ENCODE assay signal across 27 cellular contexts in the genomic region with DNA sequence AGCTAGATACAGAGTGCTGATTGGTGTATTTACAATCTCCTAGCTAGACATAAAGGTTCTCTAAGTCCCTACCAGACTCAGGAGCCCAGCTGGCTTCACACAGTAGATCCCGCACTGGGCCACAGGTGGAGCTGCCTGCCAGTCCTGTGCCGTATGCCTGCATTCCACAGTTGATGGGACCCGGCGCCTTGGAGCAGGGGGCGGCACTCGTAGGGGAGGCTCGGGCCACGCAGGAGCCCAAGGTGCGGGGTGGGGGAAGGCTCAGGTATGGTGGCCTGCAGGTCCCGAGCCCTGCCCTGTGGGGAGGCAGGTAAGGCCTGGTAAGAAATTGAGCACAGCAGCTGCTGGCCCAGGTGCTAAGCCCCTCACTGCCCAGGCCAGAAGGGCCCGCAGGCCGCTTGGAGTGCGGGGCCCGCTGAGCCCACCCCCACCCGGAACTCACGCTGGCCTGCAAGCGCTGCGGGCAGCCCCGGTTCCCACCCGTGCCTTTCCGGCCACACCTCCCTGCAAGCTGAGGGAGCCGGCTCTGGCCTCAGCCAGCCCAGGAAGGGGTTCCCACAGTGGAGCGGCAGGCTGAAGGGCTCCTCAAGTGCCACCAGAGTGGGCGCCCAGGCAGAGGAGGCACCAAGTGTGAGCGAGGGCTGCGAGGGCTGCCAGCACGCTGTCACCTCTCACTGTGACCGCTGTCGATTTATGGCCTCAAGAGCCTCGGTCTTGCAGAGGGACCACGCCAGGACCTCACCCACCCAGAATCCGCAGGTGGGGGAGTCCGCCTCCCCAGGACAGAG.
"Had no signal": no experiment of that assay in that cellular context is flagged by ENCODE, and none has a peak within 500 bp of the region (broad histone marks: within the 10 kb centered on the region; RNA-seq: fewer than 3 reads in every experiment).

No MANE protein-coding gene starts in this region.

- H3K4me1 Mint-ChIP-seq: activated CD4-positive, alpha-beta T cell treated with anti-CD3 and anti-CD28 coated beads for 36 hours; activated CD4-positive, alpha-beta T cell treated with anti-CD3 and anti-CD28 coated beads, Interleukin-2, amount 10 ng/mL, durations not matched to agents 7 days and 5 days; activated naive CD4-positive, alpha-beta T cell treated with anti-CD3 and anti-CD28 coated beads, Interleukin-2, amount 10 ng/mL, durations not matched to agents 7 days and 5 days; activated naive CD8-positive, alpha-beta T cell treated with anti-CD3 and anti-CD28 coated beads, Interleukin-2, amount 50 U/mL, for 24 hours; brain had no signal

- H3K36me3 Mint-ChIP-seq: activated naive CD4-positive, alpha-beta T cell treated with anti-CD3 and anti-CD28 coated beads, Interleukin-2, amount 10 ng/mL, durations not matched to agents 7 days and 5 days; activated naive CD8-positive, alpha-beta T cell had no signal

- H3K9me3 Mint-ChIP-seq: activated naive CD8-positive, alpha-beta T cell treated with anti-CD3 and anti-CD28 coated beads, Interleukin-2, amount 50 U/mL, for 24 hours had no signal

- ATAC-seq: activated CD4-positive, alpha-beta T cell treated with anti-CD3 and anti-CD28 coated beads for 36 hours; activated CD4-positive, CD25-positive, alpha-beta regulatory T cell treated with anti-CD3 and anti-CD28 coated beads, Interleukin-2, amount 50 U/mL, for 24 hours; activated CD8-positive, alpha-beta T cell treated with anti-CD3 and anti-CD28 coated beads, Interleukin-2, amount 10 ng/mL, durations not matched to agents 7 days and 5 days; activated naive CD8-positive, alpha-beta T cell treated with anti-CD3 and anti-CD28 coated beads, Interleukin-2, amount 50 U/mL, for 24 hours; Panc1 had no signal

- H3K27me3 ChIP-seq: SJCRH30 had no signal

- H3K4me1 ChIP-seq: SJCRH30 had no signal

- H3K36me3 ChIP-seq: SJCRH30 had no signal

- H3K4me3 Mint-ChIP-seq: activated CD4-positive, alpha-beta T cell treated with anti-CD3 and anti-CD28 coated beads for 36 hours; activated CD4-positive, alpha-beta T cell treated with anti-CD3 and anti-CD28 coated beads, Interleukin-2, amount 10 ng/mL, durations not matched to agents 7 days and 5 days; activated CD8-positive, alpha-beta T cell treated with anti-CD3 and anti-CD28 coated beads, Interleukin-2, amount 10 ng/mL, durations not matched to agents 7 days and 5 days; activated naive CD4-positive, alpha-beta T cell treated with anti-CD3 and anti-CD28 coated beads, Interleukin-2, amount 10 ng/mL, durations not matched to agents 7 days and 5 days; activated naive CD8-positive, alpha-beta T cell; activated naive CD8-positive, alpha-beta T cell treated with anti-CD3 and anti-CD28 coated beads, Interleukin-2, amount 50 U/mL, for 24 hours; brain; T-helper 1 cell treated with Interleukin-12 subunit alpha and Interleukin-12 subunit beta and Interleukin-4 antibody, amounts not matched to agents 30 μg/mL and 1 μg/mL, for 36 hours; T-helper 2 cell treated with Interferon-gamma antibody and Interleukin-4, amounts not matched to agents 5 μg/mL and 100 μg/mL, for 36 hours had no signal

- H3K27me3 Mint-ChIP-seq: activated CD4-positive, alpha-beta T cell treated with anti-CD3 and anti-CD28 coated beads for 36 hours; activated CD4-positive, alpha-beta T cell treated with anti-CD3 and anti-CD28 coated beads, Interleukin-2, amount 10 ng/mL, durations not matched to agents 7 days and 5 days; activated naive CD4-positive, alpha-beta T cell treated with anti-CD3 and anti-CD28 coated beads, Interleukin-2, amount 10 ng/mL, durations not matched to agents 7 days and 5 days; activated naive CD8-positive, alpha-beta T cell had no signal

- H3K9ac ChIP-seq: KMS-11 had no signal

- H3K4me3 ChIP-seq: SJCRH30, SK-N-MC had no signal

- DNase-seq: activated CD4-positive, alpha-beta T cell treated with anti-CD3 and anti-CD28 coated beads for 36 hours; activated CD4-positive, alpha-beta T cell treated with anti-CD3 and anti-CD28 coated beads, Interleukin-2, amount 10 ng/mL, durations not matched to agents 7 days and 5 days; activated CD4-positive, alpha-beta T cell treated with anti-CD3 and anti-CD28 coated beads, Interleukin-2, amount 50 U/mL, for 48 hours; activated CD8-positive, alpha-beta memory T cell treated with anti-CD3 and anti-CD28 coated beads, Interleukin-2, amount 50 U/mL, for 48 hours; activated CD8-positive, alpha-beta T cell treated with anti-CD3 and anti-CD28 coated beads, Interleukin-2, amount 10 ng/mL, durations not matched to agents 7 days and 5 days; activated effector memory CD4-positive, alpha-beta T cell treated with Interleukin-2 at 50 U/mL for 16 hours; activated naive CD4-positive, alpha-beta T cell treated with anti-CD3 and anti-CD28 coated beads, Interleukin-2, amount 10 ng/mL, durations not matched to agents 7 days and 5 days; activated naive CD8-positive, alpha-beta T cell treated with anti-CD3 and anti-CD28 coated beads, Interleukin-2, amount 50 U/mL, for 24 hours; activated T-cell treated with anti-CD3 and anti-CD28 coated beads, Interleukin-2, amount 50 U/mL, for 48 hours; anterior cingulate cortex; MM.1S; NCI-H1092; NCI-H1436 treated with DMSO at 0.1 percent for 48 hours; NCI-H1694 treated with DMSO at 0.1 percent for 48 hours; NCI-H2029; NCI-H345; NCI-H524 treated with DMSO at 0.1 percent for 48 hours; SHP77; SJCRH30 had no signal

- H3K9me3 ChIP-seq: SJCRH30 had no signal

- H3K4me2 ChIP-seq: KMS-11 had no signal

- H3K27ac Mint-ChIP-seq: activated CD4-positive, alpha-beta T cell treated with anti-CD3 and anti-CD28 coated beads for 36 hours; activated CD4-positive, alpha-beta T cell treated with anti-CD3 and anti-CD28 coated beads, Interleukin-2, amount 10 ng/mL, durations not matched to agents 7 days and 5 days; activated CD8-positive, alpha-beta T cell treated with anti-CD3 and anti-CD28 coated beads, Interleukin-2, amount 10 ng/mL, durations not matched to agents 7 days and 5 days; activated naive CD4-positive, alpha-beta T cell treated with anti-CD3 and anti-CD28 coated beads, Interleukin-2, amount 10 ng/mL, durations not matched to agents 7 days and 5 days; activated naive CD8-positive, alpha-beta T cell; activated naive CD8-positive, alpha-beta T cell treated with anti-CD3 and anti-CD28 coated beads, Interleukin-2, amount 50 U/mL, for 24 hours; brain; T-helper 1 cell treated with Interleukin-12 subunit alpha and Interleukin-12 subunit beta and Interleukin-4 antibody, amounts not matched to agents 30 μg/mL and 1 μg/mL, for 36 hours; T-helper 2 cell treated with Interferon-gamma antibody and Interleukin-4, amounts not matched to agents 5 μg/mL and 100 μg/mL, for 36 hours had no signal

- H3K27ac ChIP-seq: KMS-11, SJCRH30, SK-N-MC had no signal
